Comparison of ENCODE assay signal across 8 cellular contexts in the genomic region with DNA sequence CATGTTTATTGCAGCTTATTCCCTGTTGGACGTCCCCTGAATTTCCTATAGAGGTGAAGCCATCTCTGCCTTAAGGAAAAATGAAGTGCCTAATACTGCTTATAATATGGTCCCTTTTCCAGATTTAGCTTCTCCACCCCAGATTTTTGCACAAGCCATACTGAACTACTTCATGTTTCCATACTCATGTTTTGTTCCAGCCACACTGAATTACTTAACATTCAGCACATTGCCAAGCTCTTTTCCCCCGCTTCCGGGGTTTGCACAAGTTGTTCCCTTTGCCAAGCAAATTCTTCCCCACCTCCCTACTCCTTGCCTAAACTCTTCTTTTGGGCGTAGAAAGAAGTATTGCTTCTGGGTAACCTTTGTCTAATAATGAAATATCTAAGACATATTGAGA. TPM values are rescaled to one million over a fixed set of nuclear protein-coding genes. Genes with fewer than 3 reads are reported as not detected.
DNase-seq lines count a peak whose midpoint lies in the region; ATAC-seq and TF ChIP-seq lines count a peak whose summit lies in the region.

No MANE protein-coding gene starts in this region.

- no peaks in the 10 kb centered on the region for H3F3A ChIP-seq in PC-3 (ENCODE audit: low read length, unreplicated experiment)

- peak overlapping the region; percentile 96 for H3K4me3 Mint-ChIP-seq in stimulated activated effector memory CD8-positive, alpha-beta T cell treated with anti-CD3 and anti-CD28 coated beads, Interleukin-12 subunit alpha, Interleukin-12 subunit beta, amount 100 ng/mL, for 72 hours

- peaks cover 42% of the 10 kb centered on the region for H3K4me1 Mint-ChIP-seq in stimulated activated effector memory CD8-positive, alpha-beta T cell treated with anti-CD3 and anti-CD28 coated beads, Interleukin-12 subunit alpha, Interleukin-12 subunit beta, amount 100 ng/mL, for 72 hours

- no peak overlapping the region for H3K9ac ChIP-seq in PC-3 (ENCODE audit: low read length)

- POLR2A ChIA-PET in PC-3 (lab: Charles Lee; ENCODE audit: unreplicated experiment): no interaction called here

- H3K27me3 ChIP-seq in PC-3 (ENCODE audit: low read length): no peaks in the 10 kb centered on the region

- H3K4me3 ChIP-seq in PC-3 (ENCODE audit: low read length): no peak overlapping the region

- H3K4me2 ChIP-seq in PC-3 (ENCODE audit: low read length): peak overlapping the region; percentile 79; the same call in 1 of the 2 replicates

- TF ChIP-seq CTCF in PC-3 (conservative IDR thresholded peaks at IDR 0.05; ENCODE audit: low read depth, low read length): no peak

- H3K36me3 ChIP-seq in PC-3 (ENCODE audit: low read depth, low read length): no peaks in the 10 kb centered on the region

- no peaks in the 10 kb centered on the region for H4K20me1 ChIP-seq in PC-3 (ENCODE audit: low read length)

- no TSS peak for BruUV-seq in PC-3 (replicated peaks; lab: Mats Ljungman, UMichigan)

- H3K27ac Mint-ChIP-seq in stimulated activated effector memory CD8-positive, alpha-beta T cell treated with anti-CD3 and anti-CD28 coated beads, Interleukin-12 subunit alpha, Interleukin-12 subunit beta, amount 100 ng/mL, for 72 hours: peak overlapping the region; percentile 99

- no peaks in the 10 kb centered on the region for H3K9me2 ChIP-seq in PC-3 (replicated peaks; ENCODE audit: low read length)

- H3K9me3 Mint-ChIP-seq in stimulated activated effector memory CD8-positive, alpha-beta T cell treated with anti-CD3 and anti-CD28 coated beads, Interleukin-12 subunit alpha, Interleukin-12 subunit beta, amount 100 ng/mL, for 72 hours: peaks cover 1% of the 10 kb centered on the region

- peak; percentile 3 for DNase-seq in NCI-H1694 treated with DMSO at 0.1 percent for 48 hours (lab: John Stamatoyannopoulos, UW)
- DNase-seq in NCI-H1694 (lab: John Stamatoyannopoulos, UW): no peak
- peak; percentile 22 for DNase-seq in PC-3
- DNase-seq in fibroblast of gingiva (ENCODE audit: low read depth): peak; percentile 92
- no peak for DNase-seq in stimulated activated effector memory CD8-positive, alpha-beta T cell treated with anti-CD3 and anti-CD28 coated beads, Interleukin-12 subunit alpha, Interleukin-12 subunit beta, amount 100 ng/mL, for 72 hours (ENCODE audit: low spot score in 2 of 2)
- DNase-seq in posterior vena cava (ENCODE audit: low spot score): no peak

- H3K36me3 Mint-ChIP-seq in stimulated activated effector memory CD8-positive, alpha-beta T cell treated with anti-CD3 and anti-CD28 coated beads, Interleukin-12 subunit alpha, Interleukin-12 subunit beta, amount 100 ng/mL, for 72 hours: peaks cover 13% of the 10 kb centered on the region

- ATAC-seq in PC-3 (no peak), GM18517 (IDR thresholded peaks at IDR 0.05; ENCODE audit: unreplicated experiment) (no peak), HG03280 (IDR thresholded peaks at IDR 0.05; ENCODE audit: unreplicated experiment) (no peak)
- ATAC-seq in stimulated activated effector memory CD8-positive, alpha-beta T cell treated with anti-CD3 and anti-CD28 coated beads, Interleukin-12 subunit alpha, Interleukin-12 subunit beta, amount 100 ng/mL, for 72 hours: no peak

- CTCF ChIA-PET in PC-3 (lab: Charles Lee): interaction anchor here (0.5 to 2.1 kb wide), 4 partner anchors 78 to 177 kb away, joined by 3 to 9 read pairs (median 6); no protein-coding TSS in a partner anchor

- peaks cover 10% of the 10 kb centered on the region for H3K4me1 ChIP-seq in PC-3 (ENCODE audit: insufficient read depth, low read length)

- intact Hi-C loops in PC-3 (cut with micrococcal nuclease): loop anchor here (2.0 to 10.0 kb wide), 3 partner anchors 46 to 458 kb away; no protein-coding TSS in a partner anchor
- intact Hi-C loops in posterior vena cava (cut with DNase I): no loop called here

- H3K9me3 ChIP-seq in PC-3 (ENCODE audit: low read length): no peaks in the 10 kb centered on the region

- no peak overlapping the region for H3K27ac ChIP-seq in PC-3 (ENCODE audit: low read length)

- no peak overlapping the region; the same call in 1 of the 2 replicates for H2AFZ ChIP-seq in PC-3 (ENCODE audit: low read length)

- H3K79me2 ChIP-seq in PC-3 (ENCODE audit: low read length): no peaks in the 10 kb centered on the region

RNA-seq across cellular contexts. Expression of a gene that starts 1.7 kb away (rescaled TPM):
- total RNA-seq in PC-3 (2014; rRNA removed) (6.0 and 7.9 TPM in 2 replicates), posterior vena cava (10 to 100 TPM; 13.6 to 15.2 TPM)

RNA-seq across cellular contexts. Expression of a gene that starts 23.0 kb away (rescaled TPM):
- total RNA-seq in PC-3 (2014; rRNA removed): 1.6 and 2.9 TPM in 2 replicates
- 1 to 10 TPM; 3.7 to 5.9 TPM for total RNA-seq in posterior vena cava

Comparison
In these comparisons a context has a peak if more than half of its experiments do, and no peak if none do; other contexts are left out.
1. DNase-seq: peak in NCI-H1694 treated with DMSO at 0.1 percent for 48 hours (single experiment), PC-3 (single experiment) and fibroblast of gingiva (single experiment); none in NCI-H1694 (single experiment), stimulated activated effector memory CD8-positive, alpha-beta T cell treated with anti-CD3 and anti-CD28 coated beads, Interleukin-12 subunit alpha, Interleukin-12 subunit beta, amount 100 ng/mL, for 72 hours (0 of 2) and posterior vena cava (single experiment).